Comparison of ENCODE assay signal across 9 cellular contexts in the genomic region with DNA sequence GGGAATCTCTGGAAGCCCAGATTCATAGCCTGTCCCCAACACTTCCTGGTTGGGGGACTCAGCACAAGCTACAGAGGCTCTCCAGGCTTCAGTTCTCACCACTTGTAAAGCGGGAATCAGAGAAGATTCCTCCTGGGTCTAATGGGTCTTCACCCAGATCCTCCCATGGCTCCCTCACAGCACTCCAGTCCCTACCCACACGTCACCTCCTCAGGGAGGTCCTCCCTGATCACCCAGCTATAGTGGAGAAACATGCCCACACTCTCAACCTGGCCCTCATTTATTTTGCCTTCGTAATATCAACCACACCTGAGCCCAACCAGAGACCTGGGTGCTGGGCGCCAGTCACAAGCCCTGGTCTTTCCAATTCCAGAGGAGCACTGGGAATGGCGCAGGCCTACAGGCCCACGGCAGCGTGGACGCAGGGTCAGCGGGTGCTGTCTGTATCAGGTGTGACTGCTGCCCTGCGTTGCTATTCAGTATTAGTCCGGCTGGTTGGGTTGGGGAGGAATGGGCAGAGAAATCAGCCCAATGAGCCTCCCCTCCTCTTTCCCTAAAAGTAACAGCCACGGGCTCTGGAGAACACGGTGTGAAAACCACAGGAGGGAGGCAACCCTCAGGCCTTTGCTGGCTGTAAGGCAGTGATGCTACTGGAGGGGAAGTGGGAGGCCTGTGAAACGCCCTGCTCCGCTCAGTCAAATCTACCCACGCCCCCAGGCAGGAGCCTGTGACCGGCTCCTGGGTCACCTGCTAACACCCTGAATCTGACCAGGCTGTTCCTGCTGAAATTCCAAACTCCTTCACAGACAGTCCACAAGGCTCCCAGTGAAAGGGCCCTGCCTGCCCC. TPM values are rescaled to one million over a fixed set of nuclear protein-coding genes. Genes with fewer than 3 reads are reported as not detected.
A peak's percentile ranks its signal among the peaks of the same experiment; 100 is the strongest.
DNase-seq lines count a peak whose midpoint lies in the region.
"Had no signal": no experiment of that assay in that cellular context is flagged by ENCODE, and none has a peak within 500 bp of the region (broad histone marks: within the 10 kb centered on the region; RNA-seq: fewer than 3 reads in every experiment).

No MANE protein-coding gene starts in this region.

- in situ Hi-C loops in GM23248 (cut with MboI) = no loop called here

- no peaks in the 10 kb centered on the region for H3K9me3 Mint-ChIP-seq in immature natural killer cell
- H3K9me3 Mint-ChIP-seq in stimulated activated naive CD8-positive, alpha-beta T cell treated with anti-CD3 and anti-CD28 coated beads, Interleukin-15, Interleukin-2, amounts not matched to agents 100 ng/mL and 50 ng/mL, for 24 hours = no peaks in the 10 kb centered on the region

- no peaks in the 10 kb centered on the region for H3K27me3 ChIP-seq in GM23248 (replicated peaks; ENCODE audit: insufficient read depth)

- peaks cover 7 to 18% (median 8%) of the 10 kb centered on the region in 3 donors for H3K27me3 Mint-ChIP-seq in immature natural killer cell (ENCODE audit: low read depth in 3 of 3)
- H3K27me3 Mint-ChIP-seq in stimulated activated naive CD8-positive, alpha-beta T cell treated with anti-CD3 and anti-CD28 coated beads, Interleukin-15, Interleukin-2, amounts not matched to agents 100 ng/mL and 50 ng/mL, for 24 hours = no peaks in the 10 kb centered on the region

- peak overlapping the region; percentile 96 to 99 (median 98) for H3K27ac Mint-ChIP-seq in immature natural killer cell
- peak overlapping the region; percentile 83 for H3K27ac Mint-ChIP-seq in stimulated activated naive CD8-positive, alpha-beta T cell treated with anti-CD3 and anti-CD28 coated beads, Interleukin-15, Interleukin-2, amounts not matched to agents 100 ng/mL and 50 ng/mL, for 24 hours

- H3K4me3 Mint-ChIP-seq in immature natural killer cell = peak overlapping the region; percentile 79 to 87 (median 83)
- H3K4me3 Mint-ChIP-seq in stimulated activated naive CD8-positive, alpha-beta T cell treated with anti-CD3 and anti-CD28 coated beads, Interleukin-15, Interleukin-2, amounts not matched to agents 100 ng/mL and 50 ng/mL, for 24 hours = no peak overlapping the region

- peak overlapping the region; percentile 55; the same call in 1 of the 2 replicates for H3K4me3 ChIP-seq in GM23248

- peaks cover 0 to 9% (median 0%) of the 10 kb centered on the region in 3 donors for H3K36me3 Mint-ChIP-seq in immature natural killer cell
- peaks cover 5% of the 10 kb centered on the region for H3K36me3 Mint-ChIP-seq in stimulated activated naive CD8-positive, alpha-beta T cell treated with anti-CD3 and anti-CD28 coated beads, Interleukin-15, Interleukin-2, amounts not matched to agents 100 ng/mL and 50 ng/mL, for 24 hours (ENCODE audit: low read depth)

- 77 to 79% methylated on average over 17 of the region's 17 CpGs for WGBS in GM23248 (ENCODE audit: low coverage in 1 of 2, low lambda C conversion rate in 2 of 2, missing lambda C conversion rate in 2 of 2), 2 experiments

- H3K9me3 ChIP-seq in GM23248 (ENCODE audit: low read depth) = no peaks in the 10 kb centered on the region

- no peaks in the 10 kb centered on the region; the same call in 1 of the 2 replicates for H3F3A ChIP-seq in GM23248 (ENCODE audit: insufficient read depth)

- H3K9ac ChIP-seq in GM23248 = peak overlapping the region; percentile 66

- H3K36me3 ChIP-seq in GM23248 (ENCODE audit: low read depth) = no peaks in the 10 kb centered on the region

- 0 out of 2 replicates have a peak overlapping the region, but pooled peaks have one; percentile 38 for H2AFZ ChIP-seq in GM23248

- peak overlapping the region; percentile 81 for H3K27ac ChIP-seq in GM23248

- H3K9me2 ChIP-seq in GM23248 (ENCODE audit: insufficient read depth) = no peaks in the 10 kb centered on the region

- peak overlapping the region; percentile 60 for H3K4me2 ChIP-seq in GM23248 (ENCODE audit: unreplicated experiment)

- H3K4me1 ChIP-seq in GM23248 (ENCODE audit: insufficient read depth) = peaks cover 54% of the 10 kb centered on the region

- DNase-seq in GM23248 (peak; percentile 30), UCSD-AML1 (lab: John Stamatoyannopoulos, UW; ENCODE audit: unreplicated experiment) (peak; percentile 24), immature natural killer cell (peak; percentile 60 to 76 (median 63)), DMS79 treated with DMSO at 0.1 percent for 48 hours (lab: John Stamatoyannopoulos, UW) (no peak), NK-92 (lab: John Stamatoyannopoulos, UW; ENCODE audit: unreplicated experiment) (no peak), NCI-H1694 (lab: John Stamatoyannopoulos, UW) (no peak)
- DNase-seq: activated CD4-positive, alpha-beta T cell treated with anti-CD3 and anti-CD28 coated beads for 48 hours; NCI-H1417 treated with DMSO at 0.1 percent for 48 hours had no signal

- peaks cover 98% of the 10 kb centered on the region for H3K79me2 ChIP-seq in GM23248 (ENCODE audit: insufficient read depth)

- H4K20me1 ChIP-seq in GM23248 (ENCODE audit: insufficient read depth) = no peaks in the 10 kb centered on the region

- H3K4me1 Mint-ChIP-seq in immature natural killer cell = peaks cover 76 to 86% of the 10 kb centered on the region in 2 donors
- peaks cover 81% of the 10 kb centered on the region for H3K4me1 Mint-ChIP-seq in stimulated activated naive CD8-positive, alpha-beta T cell treated with anti-CD3 and anti-CD28 coated beads, Interleukin-15, Interleukin-2, amounts not matched to agents 100 ng/mL and 50 ng/mL, for 24 hours (ENCODE audit: low read depth)

RNA-seq across cellular contexts. Expression of a gene that starts 5.2 kb away (rescaled TPM):
- total RNA-seq in GM23248 (2014; rRNA removed; shearing (Covaris generic)) = 123 and 145 TPM in 2 replicates
- polyA plus RNA-seq in GM23248 (2016; fragmentation: Nextera tagmentation; extraction: Ambion mirVana) = 41.5 and 42.5 TPM in 2 replicates
- polyA plus RNA-seq in immature natural killer cell = 10 to 100 TPM; 32.7 to 47.6 (median 34.4) TPM

RNA-seq across cellular contexts. Expression of a gene that starts 53.5 kb away (rescaled TPM):
- total RNA-seq in GM23248 (2014; rRNA removed; shearing (Covaris generic)) = not detected in 2 replicates
- polyA plus RNA-seq in GM23248 (2016; fragmentation: Nextera tagmentation; extraction: Ambion mirVana) = 0.19 and 0.23 TPM in 2 replicates
- polyA plus RNA-seq in immature natural killer cell = not detected

Comparison
In these comparisons a context has a peak if more than half of its experiments do, and no peak if none do; other contexts are left out.
1. DNase-seq: peak in GM23248 (single experiment), UCSD-AML1 (single experiment) and immature natural killer cell (3 of 3); none in DMS79 treated with DMSO at 0.1 percent for 48 hours (single experiment), NK-92 (single experiment) and NCI-H1694 (single experiment).